24 cellular contexts compared by ENCODE assay signal in genomic region chr18:36094431-36094830, GRCh38. TPM values are rescaled to one million over a fixed set of nuclear protein-coding genes. Genes with fewer than 3 reads are reported as not detected.
DNase-seq lines count a peak whose midpoint lies in the region; ATAC-seq, FAIRE-seq and TF ChIP-seq lines count a peak whose summit lies in the region.
"Had no signal": no experiment of that assay in that cellular context is flagged by ENCODE, and none has a peak within 500 bp of the region (broad histone marks: within the 10 kb centered on the region; RNA-seq: fewer than 3 reads in every experiment).

No MANE protein-coding gene starts in this region.

- POLR2A ChIA-PET in IMR-90 (lab: Charles Lee; ENCODE audit: unreplicated experiment) (no interaction called here), H1 (lab: Charles Lee; ENCODE audit: partially characterized antibody) (no interaction called here)

- no peak overlapping the region for H2BK120ac ChIP-seq in IMR-90 (ENCODE audit: low read depth, low read length)
- no peak overlapping the region for H2BK120ac ChIP-seq in H1 (replicated peaks; ENCODE audit: low read depth, low read length)

- intact Hi-C loops in IMR-90 (cut with micrococcal nuclease) = loop anchor here (10.0 kb wide), 2 partner anchors 480 to 570 kb away; no protein-coding TSS in a partner anchor

- no peaks in the 10 kb centered on the region for H3K23me2 ChIP-seq in H1 (ENCODE audit: low read depth, low read length)

- H3K9me3 ChIP-seq in IMR-90 (ENCODE audit: control insufficient read depth, insufficient read depth, low read length) = no peaks in the 10 kb centered on the region
- H3K9me3 ChIP-seq in H1 (ENCODE audit: insufficient read depth in 2 of 2, low read depth in 1 of 2, low read length in 1 of 2) = no peaks in the 10 kb centered on the region
- H3K9me3 ChIP-seq: A549, Caco-2, HAP-1 had no signal

- no peak for TF ChIP-seq EP300 in H1 (IDR thresholded peaks at IDR 0.05; ENCODE audit: borderline replicate concordance in 1 of 2, low read depth in 2 of 2, low read length in 2 of 2)

- H3K4me1 ChIP-seq in IMR-90 (ENCODE audit: control insufficient read depth, insufficient read depth, low read length) (no peaks in the 10 kb centered on the region), H1 (replicated peaks in 1 of 4; ENCODE audit: control insufficient read depth in 3 of 4, insufficient read depth in 4 of 4, low read length in 3 of 4) (no peaks in the 10 kb centered on the region; a peak in 1 of 7 replicates)
- H3K4me1 ChIP-seq: A549, Caco-2 had no signal

- H3K4ac ChIP-seq in IMR-90 (ENCODE audit: low read depth, low read length) (no peak overlapping the region), H1 (replicated peaks; ENCODE audit: insufficient read length, low read depth, low read length) (peak overlapping the region; percentile 14)

- CTCF ChIA-PET in IMR-90 (lab: Yijun Ruan, JAX) = interaction anchor here (2.0 kb wide), 1 partner anchor 190 kb away, joined by 9 read pairs; no protein-coding TSS in a partner anchor
- CTCF ChIA-PET in H1 (lab: Charles Lee; ENCODE audit: partially characterized antibody) = interaction anchor here (0.7 to 2.9 kb wide), 17 partner anchors 9 to 440 kb away, joined by 3 to 25 read pairs (median 4); partner anchors contain the start of genes ELP2 and SLC39A6

- TF ChIP-seq CTCF in C4-2B (conservative IDR thresholded peaks at IDR 0.05) (no peak), IMR-90 (conservative IDR thresholded peaks at IDR 0.05; ENCODE audit: low read depth, low read length) (no peak), H1 (IDR thresholded peaks at IDR 0.05; ENCODE audit: control extremely low read depth in 1 of 3, insufficient read depth in 1 of 3, low read depth in 1 of 3, low read length in 3 of 3) (no peak)

- no peaks in the 10 kb centered on the region for H3K9me1 ChIP-seq in IMR-90 (ENCODE audit: insufficient read depth, low read length)

- no peak for FAIRE-seq in H1 (lab: Jason Lieb, UNC)
- FAIRE-seq: A549, GM12891, GM18507, H54 had no signal

- H3K27ac ChIP-seq in C4-2B (peak overlapping the region; percentile 50; the same call in 1 of the 2 replicates), IMR-90 (ENCODE audit: insufficient read depth, low read length) (no peak overlapping the region), H1 (ENCODE audit: low read depth, low read length) (no peak overlapping the region)
- H3K27ac ChIP-seq: A549 had no signal

- H3K27me3 ChIP-seq in IMR-90 (ENCODE audit: control insufficient read depth, insufficient read depth, low read length) (peaks cover 2% of the 10 kb centered on the region; the same call in 1 of the 2 replicates), H1 (replicated peaks in 1 of 4; ENCODE audit: control insufficient read depth in 3 of 4, extremely low read depth in 1 of 4, insufficient read depth in 3 of 4, low read length in 3 of 4) (no peaks in the 10 kb centered on the region; a peak in 1 of 7 replicates)

- TF ChIP-seq RAD21 in IMR-90 (IDR thresholded peaks at IDR 0.05; ENCODE audit: low read length) (no peak), H1 (IDR thresholded peaks at IDR 0.05 in 1 of 2, conservative IDR thresholded peaks at IDR 0.05 in 1 of 2; ENCODE audit: low read depth in 2 of 2, low read length in 2 of 2) (no peak)

- H2AK5ac ChIP-seq in IMR-90 (ENCODE audit: low read depth, low read length) = no peak overlapping the region
- H2AK5ac ChIP-seq in H1 (ENCODE audit: low read depth, low read length) = no peak overlapping the region

- no peak for DNase-seq in IMR-90
- DNase-seq in H1 (ENCODE audit: low read depth in 1 of 2, low spot score in 2 of 2) = no peak
- no peak for DNase-seq in globus pallidus (ENCODE audit: low spot score)
- DNase-seq: 8988T; ACHN; AML-193; C1 segment of cervical spinal cord; Caco-2; CD4-positive, CD25-positive, alpha-beta regulatory T cell; CD8-positive, alpha-beta T cell; DMS79; EL; GF-D8; HFFc6 had no signal

- H3K79me1 ChIP-seq in IMR-90 (ENCODE audit: low read depth in 1 of 2, low read length in 2 of 2) (no peaks in the 10 kb centered on the region), H1 (ENCODE audit: low read depth, low read length) (no peaks in the 10 kb centered on the region)

- in situ Hi-C loops in IMR-90 (cut with MboI; ENCODE audit: low sequenced_read_pairs) = no loop called here

- no peak overlapping the region for H2BK15ac ChIP-seq in IMR-90 (ENCODE audit: low read depth, low read length)
- H2BK15ac ChIP-seq in H1 (ENCODE audit: low read length) = no peak overlapping the region

- H2AFZ ChIP-seq in IMR-90 (replicated peaks; ENCODE audit: low read length, poor library complexity) = no peak overlapping the region
- H2AFZ ChIP-seq in H1 (ENCODE audit: low read length) = no peak overlapping the region
- H2AFZ ChIP-seq: GM23338 had no signal

- no peak overlapping the region for H3K4me2 ChIP-seq in IMR-90 (ENCODE audit: low read depth, low read length)
- no peak overlapping the region for H3K4me2 ChIP-seq in H1 (ENCODE audit: insufficient read depth in 1 of 2, low read depth in 2 of 2, low read length in 2 of 2)
- H3K4me2 ChIP-seq: A549, GM23338 had no signal

- dilution Hi-C loops in IMR-90 (cut with HindIII; ENCODE audit: low sequenced_read_pairs, unreplicated experiment) = no loop called here

- 0 out of 2 replicates have a peak overlapping the region, but pooled peaks have one; percentile 16 for H3K23ac ChIP-seq in IMR-90 (ENCODE audit: low read depth, low read length)
- no peak overlapping the region for H3K23ac ChIP-seq in H1 (ENCODE audit: insufficient read length)

- H2AK9ac ChIP-seq in IMR-90 (replicated peaks; ENCODE audit: low read depth, low read length, poor library complexity) = no peak overlapping the region

- H4K91ac ChIP-seq in IMR-90 (ENCODE audit: insufficient read depth, low read depth, low read length) = no peak overlapping the region
- no peak overlapping the region for H4K91ac ChIP-seq in H1 (replicated peaks; ENCODE audit: insufficient read length, low read length)

- H3K18ac ChIP-seq in IMR-90 (ENCODE audit: low read depth, low read length) (no peak overlapping the region), H1 (ENCODE audit: extremely low read depth, low read length) (no peak overlapping the region)

- no TSS peak for BruUV-seq in IMR-90 (replicated peaks; lab: Mats Ljungman, UMichigan)

- ATAC-seq in IMR-90 (ENCODE audit: low read depth) = no peak
- ATAC-seq in esophagus mucosa = peak; percentile 59
- no peak for ATAC-seq in GM21360 (IDR thresholded peaks at IDR 0.05; ENCODE audit: unreplicated experiment)
- ATAC-seq in GM18868 (IDR thresholded peaks at IDR 0.05; ENCODE audit: unreplicated experiment) = no peak
- ATAC-seq: A549; CD8-positive, alpha-beta T cell; GM23338 had no signal

- H4K8ac ChIP-seq in IMR-90 (ENCODE audit: low read depth in 2 of 2, low read length in 2 of 2) (no peak overlapping the region), H1 (ENCODE audit: extremely low read depth, insufficient read depth, low read length) (no peak overlapping the region)

- H3K4me3 ChIP-seq in IMR-90 (ENCODE audit: insufficient read depth, low read depth, low read length) = no peak overlapping the region
- no peak overlapping the region for H3K4me3 ChIP-seq in H1 (ENCODE audit: extremely low read depth in 1 of 4, insufficient read depth in 2 of 4, low read depth in 3 of 4, low read length in 4 of 4)
- H3K4me3 ChIP-seq: A549, GM23338, HAP-1 had no signal

- H4K20me1 ChIP-seq in IMR-90 (ENCODE audit: insufficient read depth, low read length) (no peaks in the 10 kb centered on the region), H1 (replicated peaks in 1 of 2; ENCODE audit: control insufficient read depth in 1 of 2, insufficient read depth in 2 of 2, low read length in 2 of 2) (no peaks in the 10 kb centered on the region)

- no peak overlapping the region for H3K9ac ChIP-seq in IMR-90 (ENCODE audit: low read depth, low read length)
- no peak overlapping the region for H3K9ac ChIP-seq in H1 (replicated peaks in 1 of 4; ENCODE audit: extremely low read depth in 1 of 4, low read depth in 3 of 4, low read length in 3 of 4)

- H2BK5ac ChIP-seq in IMR-90 (ENCODE audit: low read depth, low read length, poor library complexity, severe bottlenecking) (no peak overlapping the region), H1 (ENCODE audit: low read depth, low read length) (no peak overlapping the region)

- H2BK20ac ChIP-seq in IMR-90 (ENCODE audit: low read depth, low read length) = no peak overlapping the region
- no peak overlapping the region for H2BK20ac ChIP-seq in H1 (ENCODE audit: low read length)

- no CpG with 5 or more reads among the region's 3 CpGs for WGBS in IMR-90 (ENCODE audit: extremely low coverage in 2 of 2, insufficient read length in 1 of 2), 2 experiments
- WGBS in H1 (ENCODE audit: extremely low coverage in 1 of 2, insufficient coverage in 1 of 2, insufficient read length in 1 of 2, insufficient replicate concordance in 2 of 2, low coverage in 1 of 2, low lambda C conversion rate in 2 of 2, missing lambda C conversion rate in 1 of 2), 2 experiments = 88% methylated on average over 3 of the region's 3 CpGs; no CpG with 5 or more reads in 1 of the 2 experiments

- no peaks in the 10 kb centered on the region for H3K79me2 ChIP-seq in H1 (ENCODE audit: control insufficient read depth in 1 of 2, insufficient read depth in 2 of 2, low read length in 2 of 2)

- H3K14ac ChIP-seq in IMR-90 (replicated peaks; ENCODE audit: low read depth, low read length) (no peak overlapping the region), H1 (ENCODE audit: insufficient read length) (no peak overlapping the region)

- TF ChIP-seq POLR2A in IMR-90 (IDR thresholded peaks at IDR 0.05; ENCODE audit: low read depth, low read length) (no peak), H1 (IDR thresholded peaks at IDR 0.05; ENCODE audit: control extremely low read depth in 1 of 2, low read depth in 2 of 2, low read length in 2 of 2) (no peak)

- H4K5ac ChIP-seq in IMR-90 (ENCODE audit: low read depth, low read length) = no peak overlapping the region
- H4K5ac ChIP-seq in H1 (ENCODE audit: insufficient read length, low read depth, low read length) = no peak overlapping the region

- H3K36me3 ChIP-seq in IMR-90 (ENCODE audit: control insufficient read depth, insufficient read depth, low read length) = no peaks in the 10 kb centered on the region
- no peaks in the 10 kb centered on the region for H3K36me3 ChIP-seq in H1 (ENCODE audit: control insufficient read depth in 2 of 4, insufficient read depth in 4 of 4, low read length in 3 of 4)
- H3K36me3 ChIP-seq: HAP-1 had no signal

- H3K56ac ChIP-seq in IMR-90 (ENCODE audit: extremely low read depth, insufficient read depth, low read length) (no peak overlapping the region), H1 (replicated peaks; ENCODE audit: insufficient read length, low read depth, low read length) (no peak overlapping the region)

- no peak overlapping the region for H2BK12ac ChIP-seq in H1 (ENCODE audit: low read depth, low read length)

RNA-seq across cellular contexts. Expression of gene RPRD1A, which starts 27.1 kb away (rescaled TPM):
- total RNA-seq in IMR-90 (2012; rRNA removed) (27.2 and 49.7 TPM in 2 replicates), esophagus mucosa (29.3 TPM)
- polyA plus RNA-seq in IMR-90 (2012; rRNA removed) (17.1 and 23.3 TPM in 2 replicates), H1 (2011; rRNA removed) (28.3 and 40.5 TPM in 2 replicates)
- 11.4 and 13.1 TPM in 2 replicates for polyA plus RNA-seq in IMR-90 (2012; cell fraction: cytosol; rRNA removed)
- polyA plus RNA-seq in IMR-90 (2012; cell fraction: nucleus; rRNA removed; ENCODE audit: low replicate concordance) = 32.2 and 55.0 TPM in 2 replicates
- total RNA-seq in H1 (2021; fragmentation: NEBNext Ultra II Directional; extraction: Animal tissue kit (Norgen Biotek cat#: 25700)) = 102 and 106 TPM in 2 replicates
- polyA plus RNA-seq in H1 (2011; cell fraction: cytosol; rRNA removed) = 61.5 TPM
- 58.8 TPM for polyA plus RNA-seq in H1 (2011; cell fraction: nucleus; rRNA removed)
- polyA plus RNA-seq in H1 (2012, experiment 1 of 2) = 64.7 to 88.3 TPM (median 72.8 TPM) in 4 replicates
- polyA plus RNA-seq in H1 (2012, experiment 2 of 2) = 7.4 TPM
- polyA plus RNA-seq in H1 (2013, experiment 1 of 2) = 85.0 TPM
- polyA plus RNA-seq in H1 (2013, experiment 2 of 2) = 83.5 TPM
- polyA minus RNA-seq in H1 (2011; rRNA and poly(A)+ RNA removed) = 56.4 and 68.9 TPM in 2 replicates
- polyA minus RNA-seq in H1 (2011; cell fraction: cytosol; rRNA and poly(A)+ RNA removed) = 61.4 TPM
- polyA minus RNA-seq in H1 (2011; cell fraction: nucleus; rRNA and poly(A)+ RNA removed) = 149 TPM

RNA-seq across cellular contexts. Expression of gene SLC39A6, which starts 34.7 kb away (rescaled TPM):
- total RNA-seq in IMR-90 (2012; rRNA removed) (86.1 and 91.9 TPM in 2 replicates), esophagus mucosa (24.0 TPM)
- polyA plus RNA-seq in IMR-90 (2012; rRNA removed) (39.5 and 48.7 TPM in 2 replicates), H1 (2011; rRNA removed) (28.5 and 55.4 TPM in 2 replicates)
- 14.5 and 32.5 TPM in 2 replicates for polyA plus RNA-seq in IMR-90 (2012; cell fraction: cytosol; rRNA removed)
- polyA plus RNA-seq in IMR-90 (2012; cell fraction: nucleus; rRNA removed; ENCODE audit: low replicate concordance) = 13.7 and 38.2 TPM in 2 replicates
- total RNA-seq in H1 (2021; fragmentation: NEBNext Ultra II Directional; extraction: Animal tissue kit (Norgen Biotek cat#: 25700)) = 36.8 and 37.2 TPM in 2 replicates
- 49.2 TPM for polyA plus RNA-seq in H1 (2011; cell fraction: cytosol; rRNA removed)
- polyA plus RNA-seq in H1 (2011; cell fraction: nucleus; rRNA removed) = 36.1 TPM
- polyA plus RNA-seq in H1 (2012, experiment 1 of 2) = 31.6 to 45.2 TPM (median 39.5 TPM) in 4 replicates
- polyA plus RNA-seq in H1 (2012, experiment 2 of 2) = 1.6 TPM
- polyA plus RNA-seq in H1 (2013, experiment 1 of 2) = 46.3 TPM
- polyA plus RNA-seq in H1 (2013, experiment 2 of 2) = 54.4 TPM
- 76.3 and 104 TPM in 2 replicates for polyA minus RNA-seq in H1 (2011; rRNA and poly(A)+ RNA removed)
- polyA minus RNA-seq in H1 (2011; cell fraction: cytosol; rRNA and poly(A)+ RNA removed) = 23.3 TPM
- 37.4 TPM for polyA minus RNA-seq in H1 (2011; cell fraction: nucleus; rRNA and poly(A)+ RNA removed)

RNA-seq across cellular contexts. Expression of gene ELP2, which starts 35.3 kb away (rescaled TPM):
- total RNA-seq in IMR-90 (2012; rRNA removed) = 97.2 and 161 TPM in 2 replicates
- 48.1 and 48.8 TPM in 2 replicates for polyA plus RNA-seq in IMR-90 (2012; rRNA removed)
- polyA plus RNA-seq in IMR-90 (2012; cell fraction: cytosol; rRNA removed) = 22.6 and 26.0 TPM in 2 replicates
- polyA plus RNA-seq in IMR-90 (2012; cell fraction: nucleus; rRNA removed; ENCODE audit: low replicate concordance) = 43.0 and 129 TPM in 2 replicates
- 156 and 165 TPM in 2 replicates for total RNA-seq in H1 (2021; fragmentation: NEBNext Ultra II Directional; extraction: Animal tissue kit (Norgen Biotek cat#: 25700))
- 45.3 and 55.8 TPM in 2 replicates for polyA plus RNA-seq in H1 (2011; rRNA removed)
- 67.3 TPM for polyA plus RNA-seq in H1 (2011; cell fraction: cytosol; rRNA removed)
- polyA plus RNA-seq in H1 (2011; cell fraction: nucleus; rRNA removed) = 120 TPM
- polyA plus RNA-seq in H1 (2012, experiment 1 of 2) = 137 to 158 TPM (median 144 TPM) in 4 replicates
- polyA plus RNA-seq in H1 (2012, experiment 2 of 2) = 10.1 TPM
- polyA plus RNA-seq in H1 (2013, experiment 1 of 2) = 80.7 TPM
- 82.7 TPM for polyA plus RNA-seq in H1 (2013, experiment 2 of 2)
- polyA minus RNA-seq in H1 (2011; rRNA and poly(A)+ RNA removed) = 208 and 245 TPM in 2 replicates
- 67.2 TPM for polyA minus RNA-seq in H1 (2011; cell fraction: cytosol; rRNA and poly(A)+ RNA removed)
- 132 TPM for polyA minus RNA-seq in H1 (2011; cell fraction: nucleus; rRNA and poly(A)+ RNA removed)
- 45.6 TPM for total RNA-seq in esophagus mucosa
